13 cellular contexts compared by ENCODE assay signal in genomic region chr5:150616506-150616905, GRCh38. TPM values are rescaled to one million over a fixed set of nuclear protein-coding genes. Genes with fewer than 3 reads are reported as not detected.
DNase-seq lines count a peak whose midpoint lies in the region; ATAC-seq and TF ChIP-seq lines count a peak whose summit lies in the region.
"Had no signal": no experiment of that assay in that cellular context is flagged by ENCODE, and none has a peak within 500 bp of the region (broad histone marks: within the 10 kb centered on the region; RNA-seq: fewer than 3 reads in every experiment).

No MANE protein-coding gene starts in this region.

- no peaks in the 10 kb centered on the region for H3K27me3 ChIP-seq in ascending aorta
- no peaks in the 10 kb centered on the region for H3K27me3 ChIP-seq in upper lobe of right lung

- H3K36me3 Mint-ChIP-seq in mesothelial cell of epicardium, result no peaks in the 10 kb centered on the region
- H3K36me3 Mint-ChIP-seq in natural killer cell treated with Interleukin-12 subunit alpha and Interleukin-12 subunit beta and Interleukin-15 and Interleukin-18, amount 100 ng/mL, for 72 hours, result no peaks in the 10 kb centered on the region
- H3K36me3 Mint-ChIP-seq: activated naive CD8-positive, alpha-beta T cell treated with anti-CD3 and anti-CD28 coated beads for 36 hours; IgD-negative memory B cell had no signal

- TF ChIP-seq CTCF in ascending aorta (IDR thresholded peaks at IDR 0.05), result no peak
- no peak for TF ChIP-seq CTCF in mesothelial cell of epicardium (IDR thresholded peaks at IDR 0.05; ENCODE audit: unreplicated experiment)
- TF ChIP-seq CTCF in upper lobe of right lung (IDR thresholded peaks at IDR 0.05), result no peak

- H3K9me3 ChIP-seq in ascending aorta (no peaks in the 10 kb centered on the region), upper lobe of right lung (no peaks in the 10 kb centered on the region)

- no peak for ATAC-seq in Right ventricle myocardium superior (ENCODE audit: poor library complexity)
- ATAC-seq in left cardiac atrium, result no peak
- ATAC-seq in upper lobe of right lung, result no peak
- no peak for ATAC-seq in GM18870 (IDR thresholded peaks at IDR 0.05; ENCODE audit: unreplicated experiment)
- no peak for ATAC-seq in natural killer cell treated with Interleukin-12 subunit alpha and Interleukin-12 subunit beta and Interleukin-15 and Interleukin-18, amount 100 ng/mL, for 72 hours
- ATAC-seq: esophagus mucosa had no signal

- H3K4me1 Mint-ChIP-seq in mesothelial cell of epicardium, result peaks cover 60% of the 10 kb centered on the region
- no peaks in the 10 kb centered on the region for H3K4me1 Mint-ChIP-seq in natural killer cell treated with Interleukin-12 subunit alpha and Interleukin-12 subunit beta and Interleukin-15 and Interleukin-18, amount 100 ng/mL, for 72 hours (ENCODE audit: low read depth in 2 of 2)
- H3K4me1 Mint-ChIP-seq: activated naive CD8-positive, alpha-beta T cell treated with anti-CD3 and anti-CD28 coated beads for 36 hours had no signal

- no peak overlapping the region for H3K4me3 Mint-ChIP-seq in mesothelial cell of epicardium
- no peak overlapping the region for H3K4me3 Mint-ChIP-seq in natural killer cell treated with Interleukin-12 subunit alpha and Interleukin-12 subunit beta and Interleukin-15 and Interleukin-18, amount 100 ng/mL, for 72 hours
- H3K4me3 Mint-ChIP-seq: activated naive CD8-positive, alpha-beta T cell treated with anti-CD3 and anti-CD28 coated beads for 36 hours; IgD-negative memory B cell had no signal

- intact Hi-C loops in Right ventricle myocardium superior (cut with DNase I) (no loop called here), left cardiac atrium (cut with DNase I) (no loop called here), ascending aorta (cut with DNase I) (no loop called here), upper lobe of right lung (cut with DNase I) (no loop called here)

- no peaks in the 10 kb centered on the region for H3K9me3 Mint-ChIP-seq in mesothelial cell of epicardium
- H3K9me3 Mint-ChIP-seq in natural killer cell treated with Interleukin-12 subunit alpha and Interleukin-12 subunit beta and Interleukin-15 and Interleukin-18, amount 100 ng/mL, for 72 hours, result no peaks in the 10 kb centered on the region
- H3K9me3 Mint-ChIP-seq: activated naive CD8-positive, alpha-beta T cell treated with anti-CD3 and anti-CD28 coated beads for 36 hours; IgD-negative memory B cell had no signal

- H3K27me3 Mint-ChIP-seq in mesothelial cell of epicardium (ENCODE audit: low read depth), result no peaks in the 10 kb centered on the region
- H3K27me3 Mint-ChIP-seq in natural killer cell treated with Interleukin-12 subunit alpha and Interleukin-12 subunit beta and Interleukin-15 and Interleukin-18, amount 100 ng/mL, for 72 hours, result peaks cover 10 to 11% of the 10 kb centered on the region in 2 donors
- H3K27me3 Mint-ChIP-seq: activated naive CD8-positive, alpha-beta T cell treated with anti-CD3 and anti-CD28 coated beads for 36 hours had no signal

- H3K36me3 ChIP-seq in ascending aorta (no peaks in the 10 kb centered on the region), upper lobe of right lung (no peaks in the 10 kb centered on the region)

- no peak overlapping the region for H3K4me3 ChIP-seq in ascending aorta
- H3K4me3 ChIP-seq in upper lobe of right lung, result no peak overlapping the region
- H3K4me3 ChIP-seq: SK-N-MC had no signal

- peak overlapping the region; percentile 47 for H3K27ac Mint-ChIP-seq in mesothelial cell of epicardium
- H3K27ac Mint-ChIP-seq in natural killer cell treated with Interleukin-12 subunit alpha and Interleukin-12 subunit beta and Interleukin-15 and Interleukin-18, amount 100 ng/mL, for 72 hours, result no peak overlapping the region
- H3K27ac Mint-ChIP-seq: activated naive CD8-positive, alpha-beta T cell treated with anti-CD3 and anti-CD28 coated beads for 36 hours; IgD-negative memory B cell had no signal

- H3K4me1 ChIP-seq in ascending aorta (peaks cover 42 to 82% of the 10 kb centered on the region in 2 donors), upper lobe of right lung (peaks cover 71% of the 10 kb centered on the region)

- peak; percentile 20 for DNase-seq in Right ventricle myocardium superior
- DNase-seq in left cardiac atrium, result no peak
- DNase-seq in ascending aorta (ENCODE audit: low spot score in 2 of 2), result no peak
- no peak for DNase-seq in mesothelial cell of epicardium (ENCODE audit: low spot score in 2 of 2, unreplicated experiment in 2 of 2)
- DNase-seq in upper lobe of right lung, result no peak
- DNase-seq in activated gamma-delta T cell (lab: John Stamatoyannopoulos, UW), result no peak
- DNase-seq in natural killer cell treated with Interleukin-12 subunit alpha and Interleukin-12 subunit beta and Interleukin-15 and Interleukin-18, amount 100 ng/mL, for 72 hours (ENCODE audit: low spot score), result no peak
- DNase-seq: activated naive CD8-positive, alpha-beta T cell treated with anti-CD3 and anti-CD28 coated beads for 36 hours; mesenchymal stem cell had no signal

- H3K27ac ChIP-seq in ascending aorta, result peak overlapping the region; percentile 92 to 96
- H3K27ac ChIP-seq in upper lobe of right lung, result peak overlapping the region; percentile 43
- H3K27ac ChIP-seq: SK-N-MC had no signal

RNA-seq across cellular contexts. Expression of gene SYNPO, which starts 24.0 kb away (rescaled TPM):
- 645 TPM for total RNA-seq in Right ventricle myocardium superior
- total RNA-seq in left cardiac atrium, result 100 to 1,000 TPM; 503 to 769 TPM
- total RNA-seq in ascending aorta, result 128 TPM
- total RNA-seq in mesothelial cell of epicardium, result 84.4 to 86.6 TPM (median 85.3 TPM) in 3 replicates
- 151 TPM for total RNA-seq in upper lobe of right lung
- 1 to 10 TPM; 1.0 to 9.3 TPM for total RNA-seq in natural killer cell treated with Interleukin-12 subunit alpha and Interleukin-12 subunit beta and Interleukin-15 and Interleukin-18, amount 100 ng/mL, for 72 hours

RNA-seq across cellular contexts. Expression of gene MYOZ3, which starts 44.5 kb away (rescaled TPM):
- total RNA-seq in Right ventricle myocardium superior (4.0 TPM), left cardiac atrium (1 to 10 TPM; 2.9 to 3.0 TPM), ascending aorta (1.1 TPM), mesothelial cell of epicardium (8.5 to 9.4 TPM (median 8.5 TPM) in 3 replicates), upper lobe of right lung (1.7 TPM)
- total RNA-seq in natural killer cell treated with Interleukin-12 subunit alpha and Interleukin-12 subunit beta and Interleukin-15 and Interleukin-18, amount 100 ng/mL, for 72 hours, result not detected
- total RNA-seq: esophagus mucosa had no signal
